ENCODE assay signal across 14 cellular contexts in the genomic region with DNA sequence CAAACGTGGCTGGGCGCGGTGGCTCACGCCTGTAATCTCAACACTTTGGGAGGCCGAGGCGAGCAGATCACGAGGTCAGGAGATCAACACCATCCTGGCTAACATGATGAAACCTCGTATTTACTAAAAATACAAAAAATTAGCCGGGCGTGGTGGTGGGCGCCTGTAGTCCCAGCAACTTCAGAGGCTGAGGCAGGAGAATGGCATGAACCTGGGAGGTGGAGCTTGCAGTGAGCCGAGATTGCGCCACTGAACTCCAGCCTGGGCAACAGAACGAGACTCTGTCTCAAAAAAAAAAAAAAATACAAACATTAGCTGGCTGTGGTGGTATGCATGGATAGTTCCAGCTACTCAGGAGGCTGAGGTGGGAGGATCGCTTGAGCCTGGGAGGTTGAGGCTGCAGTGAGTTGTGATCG. TPM values are rescaled to one million over a fixed set of nuclear protein-coding genes. Genes with fewer than 3 reads are reported as not detected.
"Had no signal": no experiment of that assay in that cellular context is flagged by ENCODE, and none has a peak within 500 bp of the region (broad histone marks: within the 10 kb centered on the region; RNA-seq: fewer than 3 reads in every experiment).

No MANE protein-coding gene starts in this region.

RNA-seq across cellular contexts. Expression of gene C9orf152, which starts 11.9 kb away (rescaled TPM):
- total RNA-seq: naive thymus-derived CD4-positive, alpha-beta T cell; natural killer cell; occipital lobe; osteoblast; progenitor cell of endocrine pancreas; psoas muscle; renal cortical epithelial cell; right cardiac atrium; sciatic nerve; smooth muscle cell; spleen; subcutaneous adipose tissue; testis had no signal
- polyA plus RNA-seq: naive thymus-derived CD4-positive, alpha-beta T cell; neural cell; right cardiac atrium; smooth muscle cell; spleen had no signal
